ENCODE assay signal across 8 cellular contexts in genomic region chr1:32612189-32612881, GRCh38. TPM values are rescaled to one million over a fixed set of nuclear protein-coding genes. Genes with fewer than 3 reads are reported as not detected.
DNase-seq lines count a peak whose midpoint lies in the region; ATAC-seq and TF ChIP-seq lines count a peak whose summit lies in the region.

No MANE protein-coding gene starts in this region.

- 13% methylated on average over 18 of the region's 35 CpGs for WGBS in right lobe of liver (ENCODE audit: insufficient coverage, low coverage, low lambda C conversion rate, missing lambda C conversion rate)

- DNase-seq in DMS53 treated with DMSO at 0.1 percent for 48 hours (lab: John Stamatoyannopoulos, UW; ENCODE audit: unreplicated experiment) (peak; percentile 88), HCT116 (ENCODE audit: low read depth, low spot score) (peak; percentile 62), NCI-H2107 (lab: John Stamatoyannopoulos, UW) (peak; percentile 93), right lobe of liver (peak; percentile 92 to 96 (median 93))
- DNase-seq in activated CD4-positive, alpha-beta T cell treated with anti-CD3 and anti-CD28 coated beads, Interleukin-2, amount 10 ng/mL, durations not matched to agents 7 days and 5 days = peak; percentile 45
- peak; percentile 14 for DNase-seq in effector CD4-positive, alpha-beta T cell
- peak; percentile 42 for DNase-seq in stimulated activated CD4-positive, alpha-beta T cell treated with anti-CD3 and anti-CD28 coated beads, Interleukin-4, amount 100 ng/mL, for 1 hour

- RAD21 ChIA-PET in HCT116 (lab: Charles Lee; ENCODE audit: low non-redundant PET in 1 of 2, low total read pairs in 2 of 2, uncharacterized antibody in 2 of 2, unreplicated experiment in 2 of 2) = no interaction called here

- CTCF ChIA-PET in HCT116 (lab: Charles Lee) = no interaction called here
- CTCF ChIA-PET in activated CD4-positive, alpha-beta T cell treated with anti-CD3 and anti-CD28 coated beads, Interleukin-2, amount 10 ng/mL, durations not matched to agents 7 days and 5 days (lab: Charles Lee) = no interaction called here

- H3K9ac ChIP-seq in HCT116 (ENCODE audit: low read length) = peak overlapping the region; percentile 68

- peaks cover 5% of the 10 kb centered on the region for H3K27me3 Mint-ChIP-seq in activated CD4-positive, alpha-beta T cell treated with anti-CD3 and anti-CD28 coated beads, Interleukin-2, amount 10 ng/mL, durations not matched to agents 7 days and 5 days

- H3K4me2 ChIP-seq in HCT116 (ENCODE audit: low read length) = peak overlapping the region; percentile 97

- H3K79me2 ChIP-seq in HCT116 (ENCODE audit: insufficient read depth, low read length) = no peaks in the 10 kb centered on the region

- H3K27me3 ChIP-seq in HCT116 (ENCODE audit: insufficient read depth, low read length) = no peaks in the 10 kb centered on the region
- H3K27me3 ChIP-seq in right lobe of liver = no peaks in the 10 kb centered on the region

- no peak overlapping the region for H2AFZ ChIP-seq in HCT116 (ENCODE audit: low read depth, low read length, poor library complexity, severe bottlenecking)

- no peak overlapping the region for H3K27ac Mint-ChIP-seq in activated CD4-positive, alpha-beta T cell treated with anti-CD3 and anti-CD28 coated beads, Interleukin-2, amount 10 ng/mL, durations not matched to agents 7 days and 5 days

- ATAC-seq in HCT116 (peak; percentile 100), right lobe of liver (peak; percentile 100), HG02884 (IDR thresholded peaks at IDR 0.05; ENCODE audit: unreplicated experiment) (no peak)

- TF ChIP-seq POLR2A in HCT116 (IDR thresholded peaks at IDR 0.05; ENCODE audit: borderline replicate concordance, extremely low read depth, insufficient read depth, insufficient read length) (peak; percentile 78), right lobe of liver (IDR thresholded peaks at IDR 0.05) (peak; percentile 61)

- H3K36me3 Mint-ChIP-seq in activated CD4-positive, alpha-beta T cell treated with anti-CD3 and anti-CD28 coated beads, Interleukin-2, amount 10 ng/mL, durations not matched to agents 7 days and 5 days (ENCODE audit: low read depth) = peaks cover 1% of the 10 kb centered on the region

- H3K36me3 ChIP-seq in HCT116 (ENCODE audit: control insufficient read depth in 1 of 2, insufficient read depth in 2 of 2, low read length in 2 of 2) (no peaks in the 10 kb centered on the region), right lobe of liver (no peaks in the 10 kb centered on the region)

- H3K9me2 ChIP-seq in HCT116 (ENCODE audit: insufficient read depth) = no peaks in the 10 kb centered on the region

- H4K20me1 ChIP-seq in HCT116 (ENCODE audit: insufficient read depth) = no peaks in the 10 kb centered on the region

- no peak for TF ChIP-seq CTCF in HCT116 (IDR thresholded peaks at IDR 0.05 in 2 of 3, conservative IDR thresholded peaks at IDR 0.05 in 1 of 3; ENCODE audit: borderline replicate concordance in 1 of 3, insufficient read depth in 1 of 3, low read depth in 2 of 3, low read length in 2 of 3)
- TF ChIP-seq CTCF in right lobe of liver (IDR thresholded peaks at IDR 0.05) = peak; percentile 31 to 51 (median 40)

- peaks cover 5% of the 10 kb centered on the region for H3K4me1 Mint-ChIP-seq in activated CD4-positive, alpha-beta T cell treated with anti-CD3 and anti-CD28 coated beads, Interleukin-2, amount 10 ng/mL, durations not matched to agents 7 days and 5 days

- POLR2A ChIA-PET in HCT116 (lab: Charles Lee) = interaction anchor here (1.1 to 1.6 kb wide), 4 partner anchors 10 to 164 kb away, joined by 3 to 4 read pairs (median 3); no protein-coding TSS in a partner anchor
- POLR2A ChIA-PET in activated CD4-positive, alpha-beta T cell treated with anti-CD3 and anti-CD28 coated beads, Interleukin-2, amount 10 ng/mL, durations not matched to agents 7 days and 5 days (lab: Charles Lee) = interaction anchor here (0.6 kb wide), 1 partner anchor 10 kb away, joined by 6 read pairs; no protein-coding TSS in a partner anchor

- H3K4me3 ChIP-seq in HCT116 (replicated peaks in 1 of 2; ENCODE audit: low read depth in 1 of 2, low read length in 2 of 2) (peak overlapping the region; percentile 52 to 74), right lobe of liver (peak overlapping the region; percentile 14 to 50 (median 37))

- TF ChIP-seq RAD21 in HCT116 (IDR thresholded peaks at IDR 0.05; ENCODE audit: low read depth) = no peak

- H3K27ac ChIP-seq in HCT116 (ENCODE audit: low read depth, low read length) (peak overlapping the region; percentile 20), right lobe of liver (peak overlapping the region in 1 of 3 donors; percentile 55)

- H3K9me3 ChIP-seq in HCT116 (ENCODE audit: control insufficient read depth in 1 of 2, insufficient read depth in 1 of 2, low read depth in 1 of 2, low read length in 2 of 2) = no peaks in the 10 kb centered on the region
- H3K9me3 ChIP-seq in right lobe of liver = no peaks in the 10 kb centered on the region

- H3K4me3 Mint-ChIP-seq in activated CD4-positive, alpha-beta T cell treated with anti-CD3 and anti-CD28 coated beads, Interleukin-2, amount 10 ng/mL, durations not matched to agents 7 days and 5 days = peak overlapping the region; percentile 64

- H3K4me1 ChIP-seq in HCT116 (ENCODE audit: control insufficient read depth in 1 of 2, insufficient read depth in 2 of 2, low read length in 2 of 2) (peaks cover 9 to 13% of the 10 kb centered on the region in 2 experiments), right lobe of liver (peaks cover 0 to 3% (median 0%) of the 10 kb centered on the region in 4 donors)

- BruUV-seq in HCT116 (replicated peaks; lab: Mats Ljungman, UMichigan) = TSS peak; percentile 89

- no peaks in the 10 kb centered on the region for H3K9me3 Mint-ChIP-seq in activated CD4-positive, alpha-beta T cell treated with anti-CD3 and anti-CD28 coated beads, Interleukin-2, amount 10 ng/mL, durations not matched to agents 7 days and 5 days

- intact Hi-C loops in HCT116 (cut with micrococcal nuclease) = no loop called here
- intact Hi-C loops in right lobe of liver (cut with DNase I) = no loop called here

TF ChIP-seq in HCT116, 20 proteins besides CTCF, POLR2A, EP300 and RAD21 (continues in another document):
- TF ChIP-seq, protein P1, sequence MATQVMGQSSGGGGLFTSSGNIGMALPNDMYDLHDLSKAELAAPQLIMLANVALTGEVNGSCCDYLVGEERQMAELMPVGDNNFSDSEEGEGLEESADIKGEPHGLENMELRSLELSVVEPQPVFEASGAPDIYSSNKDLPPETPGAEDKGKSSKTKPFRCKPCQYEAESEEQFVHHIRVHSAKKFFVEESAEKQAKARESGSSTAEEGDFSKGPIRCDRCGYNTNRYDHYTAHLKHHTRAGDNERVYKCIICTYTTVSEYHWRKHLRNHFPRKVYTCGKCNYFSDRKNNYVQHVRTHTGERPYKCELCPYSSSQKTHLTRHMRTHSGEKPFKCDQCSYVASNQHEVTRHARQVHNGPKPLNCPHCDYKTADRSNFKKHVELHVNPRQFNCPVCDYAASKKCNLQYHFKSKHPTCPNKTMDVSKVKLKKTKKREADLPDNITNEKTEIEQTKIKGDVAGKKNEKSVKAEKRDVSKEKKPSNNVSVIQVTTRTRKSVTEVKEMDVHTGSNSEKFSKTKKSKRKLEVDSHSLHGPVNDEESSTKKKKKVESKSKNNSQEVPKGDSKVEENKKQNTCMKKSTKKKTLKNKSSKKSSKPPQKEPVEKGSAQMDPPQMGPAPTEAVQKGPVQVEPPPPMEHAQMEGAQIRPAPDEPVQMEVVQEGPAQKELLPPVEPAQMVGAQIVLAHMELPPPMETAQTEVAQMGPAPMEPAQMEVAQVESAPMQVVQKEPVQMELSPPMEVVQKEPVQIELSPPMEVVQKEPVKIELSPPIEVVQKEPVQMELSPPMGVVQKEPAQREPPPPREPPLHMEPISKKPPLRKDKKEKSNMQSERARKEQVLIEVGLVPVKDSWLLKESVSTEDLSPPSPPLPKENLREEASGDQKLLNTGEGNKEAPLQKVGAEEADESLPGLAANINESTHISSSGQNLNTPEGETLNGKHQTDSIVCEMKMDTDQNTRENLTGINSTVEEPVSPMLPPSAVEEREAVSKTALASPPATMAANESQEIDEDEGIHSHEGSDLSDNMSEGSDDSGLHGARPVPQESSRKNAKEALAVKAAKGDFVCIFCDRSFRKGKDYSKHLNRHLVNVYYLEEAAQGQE (IDR thresholded peaks at IDR 0.05; ENCODE audit: low read depth) = no peak
- peak; percentile 56; the same call in 1 of the 2 replicates for TF ChIP-seq SP1 (IDR thresholded peaks at IDR 0.05; ENCODE audit: low read depth)
- 0 out of 2 replicates have a peak, but pooled peaks have one; percentile 44 for TF ChIP-seq MAX (IDR thresholded peaks at IDR 0.05)
- no peak for TF ChIP-seq FOSL1 (IDR thresholded peaks at IDR 0.05; ENCODE audit: low read depth)
- peak; percentile 67; the same call in 1 of the 2 replicates for TF ChIP-seq CBX3 (IDR thresholded peaks at IDR 0.05; ENCODE audit: low read depth)
- TF ChIP-seq, protein P2, sequence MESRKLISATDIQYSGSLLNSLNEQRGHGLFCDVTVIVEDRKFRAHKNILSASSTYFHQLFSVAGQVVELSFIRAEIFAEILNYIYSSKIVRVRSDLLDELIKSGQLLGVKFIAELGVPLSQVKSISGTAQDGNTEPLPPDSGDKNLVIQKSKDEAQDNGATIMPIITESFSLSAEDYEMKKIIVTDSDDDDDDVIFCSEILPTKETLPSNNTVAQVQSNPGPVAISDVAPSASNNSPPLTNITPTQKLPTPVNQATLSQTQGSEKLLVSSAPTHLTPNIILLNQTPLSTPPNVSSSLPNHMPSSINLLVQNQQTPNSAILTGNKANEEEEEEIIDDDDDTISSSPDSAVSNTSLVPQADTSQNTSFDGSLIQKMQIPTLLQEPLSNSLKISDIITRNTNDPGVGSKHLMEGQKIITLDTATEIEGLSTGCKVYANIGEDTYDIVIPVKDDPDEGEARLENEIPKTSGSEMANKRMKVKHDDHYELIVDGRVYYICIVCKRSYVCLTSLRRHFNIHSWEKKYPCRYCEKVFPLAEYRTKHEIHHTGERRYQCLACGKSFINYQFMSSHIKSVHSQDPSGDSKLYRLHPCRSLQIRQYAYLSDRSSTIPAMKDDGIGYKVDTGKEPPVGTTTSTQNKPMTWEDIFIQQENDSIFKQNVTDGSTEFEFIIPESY (IDR thresholded peaks at IDR 0.05; ENCODE audit: extremely low read depth, insufficient replicate concordance, low read length) = peak; percentile 67

RNA-seq across cellular contexts. Expression of gene ZBTB8OS, which starts 38.0 kb away (rescaled TPM):
- total RNA-seq in HCT116 (2021; ENCODE audit: unreplicated experiment) (49.2 TPM), right lobe of liver (10 to 100 TPM; 14.1 to 27.6 (median 19.6) TPM)
- 39.3 and 52.1 TPM in 2 replicates for polyA plus RNA-seq in HCT116 (2012)
- total RNA-seq in activated CD4-positive, alpha-beta T cell treated with anti-CD3 and anti-CD28 coated beads, Interleukin-2, amount 10 ng/mL, durations not matched to agents 7 days and 5 days = 10 to 100 TPM; 51.0 to 57.6 TPM

RNA-seq across cellular contexts. Expression of gene RBBP4, which starts 38.7 kb away (rescaled TPM):
- total RNA-seq in HCT116 (2021; ENCODE audit: unreplicated experiment) = 279 TPM
- polyA plus RNA-seq in HCT116 (2012) = 150 and 175 TPM in 2 replicates
- total RNA-seq in activated CD4-positive, alpha-beta T cell treated with anti-CD3 and anti-CD28 coated beads, Interleukin-2, amount 10 ng/mL, durations not matched to agents 7 days and 5 days = 100 to 1,000 TPM; 311 TPM
- total RNA-seq in right lobe of liver = 10 to 100 TPM; 50.1 to 66.1 (median 58.8) TPM

Comparison
In these comparisons a context has a peak if more than half of its experiments do, and no peak if none do; other contexts are left out.
1. DNase-seq: peak in every context shown above with its lines; median percentile 93 in NCI-H2107; 93 in right lobe of liver; 88 in DMS53 treated with DMSO at 0.1 percent for 48 hours; 62 in HCT116; 45 in activated CD4-positive, alpha-beta T cell treated with anti-CD3 and anti-CD28 coated beads, Interleukin-2, amount 10 ng/mL, durations not matched to agents 7 days and 5 days; 42 in stimulated activated CD4-positive, alpha-beta T cell treated with anti-CD3 and anti-CD28 coated beads, Interleukin-4, amount 100 ng/mL, for 1 hour; 14 in effector CD4-positive, alpha-beta T cell.
2. CTCF ChIP-seq: peak in right lobe of liver (4 of 4); none in HCT116 (0 of 3).